ENCODE assay signal across 2 cellular contexts in genomic region chr3:44729384-44729910, GRCh38.
A peak's percentile ranks its signal among the peaks of the same experiment; 100 is the strongest.
TF ChIP-seq lines count a peak whose summit lies in the region.

TSS of gene ZNF501 (plus strand) at chr3:44729635. CDS start at chr3:44734422, 4,787 bp downstream.

TF ChIP-seq in Ishikawa, 13 proteins besides CTCF, POLR2A, EP300 and RAD21 (continued from another document):
- TF ChIP-seq TAF1 (IDR thresholded peaks at IDR 0.05; ENCODE audit: low read depth) (no peak), TCF12 (IDR thresholded peaks at IDR 0.05; ENCODE audit: low read depth) (peak; percentile 22; the same call in 1 of the 2 replicates), REST (IDR thresholded peaks at IDR 0.05; ENCODE audit: low read depth) (no peak)

TF ChIP-seq in SK-N-SH, 30 proteins besides CTCF, POLR2A, EP300 and RAD21 (continued from another document):
- TF ChIP-seq SMC3 (IDR thresholded peaks at IDR 0.05; ENCODE audit: low read depth, low read length) (no peak), USF2 (IDR thresholded peaks at IDR 0.05; ENCODE audit: borderline replicate concordance, low read depth, low read length) (no peak), GABPA (IDR thresholded peaks at IDR 0.05; ENCODE audit: low read depth) (peak; percentile 76), TEAD4 (IDR thresholded peaks at IDR 0.05; ENCODE audit: borderline replicate concordance, insufficient read depth) (no peak), POLR2AphosphoS5 (IDR thresholded peaks at IDR 0.05; ENCODE audit: low read depth, low read length) (peak; percentile 43; the same call in 1 of the 2 replicates), EZH2phosphoT487 (IDR thresholded peaks at IDR 0.05; ENCODE audit: borderline replicate concordance, low read depth) (no peak), USF1 (IDR thresholded peaks at IDR 0.05; ENCODE audit: borderline replicate concordance, low read depth) (no peak), CHD2 (IDR thresholded peaks at IDR 0.05; ENCODE audit: low read length, partially characterized antibody) (peak; percentile 77), FOXM1 (IDR thresholded peaks at IDR 0.05; ENCODE audit: low read depth) (no peak), SIN3A (IDR thresholded peaks at IDR 0.05; ENCODE audit: borderline replicate concordance, low read depth, low read length) (no peak), JUND (IDR thresholded peaks at IDR 0.05) (no peak), FOSL2 (IDR thresholded peaks at IDR 0.05; ENCODE audit: borderline replicate concordance, low read depth) (no peak), ZBTB33 (IDR thresholded peaks at IDR 0.05; ENCODE audit: borderline replicate concordance, low read depth) (no peak), MXI1 (IDR thresholded peaks at IDR 0.05; ENCODE audit: low read depth, low read length) (peak; percentile 56; the same call in 1 of the 2 replicates), RCOR1 (IDR thresholded peaks at IDR 0.05; ENCODE audit: low read length) (no peak), ELF1 (IDR thresholded peaks at IDR 0.05) (peak; percentile 59), YY1 (IDR thresholded peaks at IDR 0.05; ENCODE audit: low read depth) (no peak)
